In genomic region chr20:34916774-34917354, GRCh38 we compare ENCODE assay signal across 16 cellular contexts.
"Had no signal": no experiment of that assay in that cellular context is flagged by ENCODE, and none has a peak within 500 bp of the region (broad histone marks: within the 10 kb centered on the region; RNA-seq: fewer than 3 reads in every experiment).

No MANE protein-coding gene starts in this region.

- H3K27ac Mint-ChIP-seq: dendritic cell treated with granulocyte-macrophage colony-stimulating factor and Interleukin-4, amounts not matched to agents 40 ng/mL and 50 ng/mL, for 4 days; endodermal cell had no signal

- H3K4me3 Mint-ChIP-seq: central memory CD8-positive, alpha-beta T cell; dendritic cell treated with granulocyte-macrophage colony-stimulating factor and Interleukin-4, amounts not matched to agents 40 ng/mL and 50 ng/mL, for 4 days; endodermal cell; naive thymus-derived CD8-positive, alpha-beta T cell had no signal

- DNase-seq: activated T-cell treated with anti-CD3 and anti-CD28 coated beads for 4 hours; amniotic stem cell; body of pancreas; endodermal cell; hippocampal formation; midbrain; naive thymus-derived CD8-positive, alpha-beta T cell; right lobe of liver; stimulated activated naive CD4-positive, alpha-beta T cell treated with Interleukin-2 at 50 U/mL for 16 hours; T-helper 9 cell; upper lobe of right lung had no signal

- H3K9me3 ChIP-seq: body of pancreas, neutrophil, right lobe of liver, suprapubic skin, upper lobe of right lung had no signal

- H3K9me3 Mint-ChIP-seq: central memory CD8-positive, alpha-beta T cell; dendritic cell treated with granulocyte-macrophage colony-stimulating factor and Interleukin-4, amounts not matched to agents 40 ng/mL and 50 ng/mL, for 4 days; endodermal cell; naive thymus-derived CD8-positive, alpha-beta T cell had no signal

- H3K4me3 ChIP-seq: body of pancreas, lung, right lobe of liver, suprapubic skin, upper lobe of right lung had no signal

- H3K4me1 ChIP-seq: upper lobe of right lung had no signal

- H3K27ac ChIP-seq: body of pancreas, neutrophil, right lobe of liver, suprapubic skin, upper lobe of right lung had no signal

- H3K27me3 ChIP-seq: body of pancreas, neutrophil, right lobe of liver, suprapubic skin, upper lobe of right lung had no signal

- H3K27me3 Mint-ChIP-seq: central memory CD8-positive, alpha-beta T cell; dendritic cell treated with granulocyte-macrophage colony-stimulating factor and Interleukin-4, amounts not matched to agents 40 ng/mL and 50 ng/mL, for 4 days; naive thymus-derived CD8-positive, alpha-beta T cell had no signal
